In the genomic region with DNA sequence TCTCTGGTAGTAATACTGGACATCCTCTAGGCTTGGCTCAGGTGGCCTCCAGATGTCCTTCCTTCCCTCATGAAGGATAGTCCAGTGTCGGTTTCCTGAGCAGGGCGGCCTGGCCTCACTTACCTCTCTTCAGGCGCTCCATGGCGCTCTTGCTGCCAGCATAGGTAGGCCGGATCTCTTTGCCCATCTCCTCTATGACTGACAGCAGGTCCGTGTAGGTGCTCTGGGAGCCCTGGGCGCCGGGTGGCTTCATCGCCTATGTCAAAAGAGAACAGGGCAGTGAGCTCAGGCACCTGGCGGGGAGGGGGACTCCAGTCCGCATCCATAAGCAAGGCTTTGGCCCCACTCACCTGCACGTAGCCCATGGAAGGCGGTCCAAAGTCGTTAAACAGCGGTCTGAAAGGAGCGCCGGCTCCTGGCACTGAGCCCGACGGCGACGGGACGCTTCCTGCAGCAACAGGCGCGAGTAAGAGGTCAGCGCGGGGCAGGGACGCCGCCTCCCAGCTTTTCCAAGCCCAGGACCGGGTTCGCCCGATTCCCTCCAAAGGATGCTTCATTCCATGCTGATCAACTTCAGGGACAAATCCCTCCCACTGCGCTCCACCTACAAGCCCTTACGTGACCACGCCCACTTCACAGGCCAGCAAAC, we compare ENCODE assay signal across 1 cellular context.
A peak's percentile ranks its signal among the peaks of the same experiment; 100 is the strongest.
TF ChIP-seq lines count a peak whose summit lies in the region.

No MANE protein-coding gene starts in this region.

TF ChIP-seq in K562, 482 proteins besides CTCF, POLR2A, EP300 and RAD21:
- 0 out of 2 replicates have a peak, but pooled peaks have one; percentile 29 for TF ChIP-seq ZNF224 (CRISPR knock-in tag; IDR thresholded peaks at IDR 0.05)
- peak; percentile 95 for TF ChIP-seq PTBP1 (IDR thresholded peaks at IDR 0.05; ENCODE audit: low read depth, low read length)
- peak; percentile 98; the same call in 1 of the 2 replicates for TF ChIP-seq CBX1 (IDR thresholded peaks at IDR 0.05; ENCODE audit: low read depth)
- peak; percentile 43; the same call in 1 of the 2 replicates for TF ChIP-seq DPF2 (IDR thresholded peaks at IDR 0.05)
- no peak for TF ChIP-seq ARNT (IDR thresholded peaks at IDR 0.05)
- peak; percentile 91 for TF ChIP-seq NFIC (IDR thresholded peaks at IDR 0.05)
- 0 out of 2 replicates have a peak, but pooled peaks have one; percentile 32 for TF ChIP-seq HMGXB4 (CRISPR knock-in tag; IDR thresholded peaks at IDR 0.05)
- TF ChIP-seq ZBED1 (IDR thresholded peaks at IDR 0.05): 0 out of 2 replicates have a peak, but pooled peaks have one; percentile 1
- no peak for TF ChIP-seq HOMEZ (CRISPR knock-in tag; IDR thresholded peaks at IDR 0.05)
- TF ChIP-seq ZNF324 (CRISPR knock-in tag; IDR thresholded peaks at IDR 0.05): no peak
- TF ChIP-seq KDM1A (IDR thresholded peaks at IDR 0.05): peak in 1 of 2 experiments; percentile 98; a peak in 1 of 4 replicates
- TF ChIP-seq ZNF263 (CRISPR knock-in tag; IDR thresholded peaks at IDR 0.05; ENCODE audit: borderline replicate concordance): 0 out of 2 replicates have a peak, but pooled peaks have one; percentile 54
- TF ChIP-seq, protein P1, sequence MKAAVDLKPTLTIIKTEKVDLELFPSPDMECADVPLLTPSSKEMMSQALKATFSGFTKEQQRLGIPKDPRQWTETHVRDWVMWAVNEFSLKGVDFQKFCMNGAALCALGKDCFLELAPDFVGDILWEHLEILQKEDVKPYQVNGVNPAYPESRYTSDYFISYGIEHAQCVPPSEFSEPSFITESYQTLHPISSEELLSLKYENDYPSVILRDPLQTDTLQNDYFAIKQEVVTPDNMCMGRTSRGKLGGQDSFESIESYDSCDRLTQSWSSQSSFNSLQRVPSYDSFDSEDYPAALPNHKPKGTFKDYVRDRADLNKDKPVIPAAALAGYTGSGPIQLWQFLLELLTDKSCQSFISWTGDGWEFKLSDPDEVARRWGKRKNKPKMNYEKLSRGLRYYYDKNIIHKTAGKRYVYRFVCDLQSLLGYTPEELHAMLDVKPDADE (conservative IDR thresholded peaks at IDR 0.05; ENCODE audit: control insufficient read depth, low read depth, low read length): peak; percentile 49; the same call in 1 of the 2 replicates
- 0 out of 4 replicates have a peak, but pooled peaks of 1 of the 2 experiments have one; percentile 11 for TF ChIP-seq MAZ (CRISPR knock-in tag; conservative IDR thresholded peaks at IDR 0.05 in 1 of 2, IDR thresholded peaks at IDR 0.05 in 1 of 2)
- 0 out of 2 replicates have a peak, but pooled peaks have one; percentile 99 for TF ChIP-seq SMARCA5 (IDR thresholded peaks at IDR 0.05)
- 0 out of 2 replicates have a peak, but pooled peaks have one; percentile 58 for TF ChIP-seq SMAD4 (CRISPR knock-in tag; conservative IDR thresholded peaks at IDR 0.05)
- peak; percentile 20 for TF ChIP-seq DACH1 (IDR thresholded peaks at IDR 0.05; ENCODE audit: partially characterized antibody)
- TF ChIP-seq ARID4B (CRISPR knock-in tag; IDR thresholded peaks at IDR 0.05): peak; percentile 73; the same call in 1 of the 2 replicates
- TF ChIP-seq CBFA2T2 (conservative IDR thresholded peaks at IDR 0.05): no peak
- TF ChIP-seq SAP30 (IDR thresholded peaks at IDR 0.05; ENCODE audit: borderline replicate concordance, insufficient read depth, low read depth, low read length, poor library complexity, severe bottlenecking): peak; percentile 65
- TF ChIP-seq NR2C2 (CRISPR knock-in tag; IDR thresholded peaks at IDR 0.05): peak; percentile 75; the same call in 1 of the 2 replicates
- no peak for TF ChIP-seq NR2C2 (tag; IDR thresholded peaks at IDR 0.05)
- TF ChIP-seq, protein P2, sequence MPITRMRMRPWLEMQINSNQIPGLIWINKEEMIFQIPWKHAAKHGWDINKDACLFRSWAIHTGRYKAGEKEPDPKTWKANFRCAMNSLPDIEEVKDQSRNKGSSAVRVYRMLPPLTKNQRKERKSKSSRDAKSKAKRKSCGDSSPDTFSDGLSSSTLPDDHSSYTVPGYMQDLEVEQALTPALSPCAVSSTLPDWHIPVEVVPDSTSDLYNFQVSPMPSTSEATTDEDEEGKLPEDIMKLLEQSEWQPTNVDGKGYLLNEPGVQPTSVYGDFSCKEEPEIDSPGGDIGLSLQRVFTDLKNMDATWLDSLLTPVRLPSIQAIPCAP (CRISPR knock-in tag; IDR thresholded peaks at IDR 0.05; ENCODE audit: borderline replicate concordance): 0 out of 2 replicates have a peak, but pooled peaks have one; percentile 47
- TF ChIP-seq ELK1 (CRISPR knock-in tag; IDR thresholded peaks at IDR 0.05): 0 out of 2 replicates have a peak, but pooled peaks have one; percentile 64
- TF ChIP-seq TCF7 (IDR thresholded peaks at IDR 0.05; ENCODE audit: borderline replicate concordance): no peak
- TF ChIP-seq, protein P3, sequence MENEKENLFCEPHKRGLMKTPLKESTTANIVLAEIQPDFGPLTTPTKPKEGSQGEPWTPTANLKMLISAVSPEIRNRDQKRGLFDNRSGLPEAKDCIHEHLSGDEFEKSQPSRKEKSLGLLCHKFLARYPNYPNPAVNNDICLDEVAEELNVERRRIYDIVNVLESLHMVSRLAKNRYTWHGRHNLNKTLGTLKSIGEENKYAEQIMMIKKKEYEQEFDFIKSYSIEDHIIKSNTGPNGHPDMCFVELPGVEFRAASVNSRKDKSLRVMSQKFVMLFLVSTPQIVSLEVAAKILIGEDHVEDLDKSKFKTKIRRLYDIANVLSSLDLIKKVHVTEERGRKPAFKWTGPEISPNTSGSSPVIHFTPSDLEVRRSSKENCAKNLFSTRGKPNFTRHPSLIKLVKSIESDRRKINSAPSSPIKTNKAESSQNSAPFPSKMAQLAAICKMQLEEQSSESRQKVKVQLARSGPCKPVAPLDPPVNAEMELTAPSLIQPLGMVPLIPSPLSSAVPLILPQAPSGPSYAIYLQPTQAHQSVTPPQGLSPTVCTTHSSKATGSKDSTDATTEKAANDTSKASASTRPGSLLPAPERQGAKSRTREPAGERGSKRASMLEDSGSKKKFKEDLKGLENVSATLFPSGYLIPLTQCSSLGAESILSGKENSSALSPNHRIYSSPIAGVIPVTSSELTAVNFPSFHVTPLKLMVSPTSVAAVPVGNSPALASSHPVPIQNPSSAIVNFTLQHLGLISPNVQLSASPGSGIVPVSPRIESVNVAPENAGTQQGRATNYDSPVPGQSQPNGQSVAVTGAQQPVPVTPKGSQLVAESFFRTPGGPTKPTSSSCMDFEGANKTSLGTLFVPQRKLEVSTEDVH (IDR thresholded peaks at IDR 0.05; ENCODE audit: low read depth, partially characterized antibody): no peak
- TF ChIP-seq SIN3A (IDR thresholded peaks at IDR 0.05; ENCODE audit: borderline replicate concordance in 2 of 2, control insufficient read depth in 1 of 2, low read depth in 2 of 2, low read length in 2 of 2): 0 out of 4 replicates have a peak, but pooled peaks of 1 of the 2 experiments have one; percentile 3
- TF ChIP-seq ZBTB43 (CRISPR knock-in tag; IDR thresholded peaks at IDR 0.05): 0 out of 2 replicates have a peak, but pooled peaks have one; percentile 45
- TF ChIP-seq KLF13 (tag; IDR thresholded peaks at IDR 0.05; ENCODE audit: borderline replicate concordance, low read depth): peak; percentile 88; the same call in 1 of the 2 replicates
- no peak for TF ChIP-seq SMARCC2 (IDR thresholded peaks at IDR 0.05; ENCODE audit: low read depth)
- TF ChIP-seq GATA2 (CRISPR knock-in tag; IDR thresholded peaks at IDR 0.05): 0 out of 2 replicates have a peak, but pooled peaks have one; percentile 9
- TF ChIP-seq, protein P4, sequence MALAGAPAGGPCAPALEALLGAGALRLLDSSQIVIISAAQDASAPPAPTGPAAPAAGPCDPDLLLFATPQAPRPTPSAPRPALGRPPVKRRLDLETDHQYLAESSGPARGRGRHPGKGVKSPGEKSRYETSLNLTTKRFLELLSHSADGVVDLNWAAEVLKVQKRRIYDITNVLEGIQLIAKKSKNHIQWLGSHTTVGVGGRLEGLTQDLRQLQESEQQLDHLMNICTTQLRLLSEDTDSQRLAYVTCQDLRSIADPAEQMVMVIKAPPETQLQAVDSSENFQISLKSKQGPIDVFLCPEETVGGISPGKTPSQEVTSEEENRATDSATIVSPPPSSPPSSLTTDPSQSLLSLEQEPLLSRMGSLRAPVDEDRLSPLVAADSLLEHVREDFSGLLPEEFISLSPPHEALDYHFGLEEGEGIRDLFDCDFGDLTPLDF (CRISPR knock-in tag; IDR thresholded peaks at IDR 0.05): peak; percentile 72; the same call in 1 of the 2 replicates
- peak; percentile 100 for TF ChIP-seq BCOR (IDR thresholded peaks at IDR 0.05)
- TF ChIP-seq CHAMP1 (IDR thresholded peaks at IDR 0.05): no peak
